In genomic region chr14:83255015-83255726, GRCh38 we compare ENCODE assay signal across 11 cellular contexts.
DNase-seq lines count a peak whose midpoint lies in the region; ATAC-seq lines count a peak whose summit lies in the region.
"Had no signal": no experiment of that assay in that cellular context is flagged by ENCODE, and none has a peak within 500 bp of the region (broad histone marks: within the 10 kb centered on the region; RNA-seq: fewer than 3 reads in every experiment).

No MANE protein-coding gene starts in this region.

- peak; percentile 96 to 98 for DNase-seq in AML-193 (lab: John Stamatoyannopoulos, UW)
- DNase-seq in SK-N-DZ (ENCODE audit: low spot score): peak; percentile 4
- DNase-seq in Right ventricle myocardium superior: no peak
- DNase-seq in activated CD4-positive, CD25-positive, alpha-beta regulatory T cell (lab: John Stamatoyannopoulos, UW): no peak
- DNase-seq in GM19238 (ENCODE audit: insufficient read length, low spot score): no peak
- no peak for DNase-seq in ureter (ENCODE audit: low spot score)
- DNase-seq: aorta, left ventricle myocardium inferior, NCI-H345 had no signal

- intact Hi-C loops in Right ventricle myocardium superior (cut with DNase I): no loop called here

- ATAC-seq in GM21447 (IDR thresholded peaks at IDR 0.05; ENCODE audit: unreplicated experiment): peak; percentile 64
- ATAC-seq in HG03460 (IDR thresholded peaks at IDR 0.05; ENCODE audit: unreplicated experiment): peak; percentile 78
- ATAC-seq in Right ventricle myocardium superior (ENCODE audit: poor library complexity): no peak

Comparison
In these comparisons a context has a peak if more than half of its experiments do, and no peak if none do; other contexts are left out.
1. DNase-seq: peak in AML-193 (2 of 2) and SK-N-DZ (single experiment); none in Right ventricle myocardium superior (single experiment), activated CD4-positive, CD25-positive, alpha-beta regulatory T cell (0 of 4), GM19238 (single experiment) and ureter (single experiment).